In the genomic region with DNA sequence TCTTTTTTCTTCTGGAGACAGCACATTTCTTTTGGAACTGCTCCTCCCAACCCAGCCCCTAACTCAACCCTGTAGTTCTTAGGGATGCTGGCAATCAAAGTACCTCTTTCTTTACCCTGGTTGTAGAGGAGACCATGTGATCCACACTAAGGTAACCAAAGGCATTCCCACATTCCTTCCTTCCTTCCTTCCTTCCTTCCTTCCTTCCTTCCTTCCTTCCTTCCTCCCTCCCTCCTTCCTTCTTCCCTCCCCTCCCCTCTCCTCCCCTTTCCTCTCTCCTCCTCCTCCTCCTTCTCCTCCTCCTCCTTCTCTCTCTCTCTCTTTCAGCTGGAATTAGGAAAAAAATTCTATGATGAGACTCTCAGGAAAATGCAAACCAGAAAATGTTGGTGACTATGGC, we compare ENCODE assay signal across 32 cellular contexts.
"Had no signal": no experiment of that assay in that cellular context is flagged by ENCODE, and none has a peak within 500 bp of the region (broad histone marks: within the 10 kb centered on the region; RNA-seq: fewer than 3 reads in every experiment).

No MANE protein-coding gene starts in this region.

- H3K27ac Mint-ChIP-seq: activated B cell treated with CpG ODN at 0.5 μM for 24 hours; activated CD8-positive, alpha-beta T cell treated with anti-CD3 and anti-CD28 coated beads for 36 hours; activated naive CD8-positive, alpha-beta T cell; activated T-helper 17 cell treated with anti-CD3 and anti-CD28 coated beads, Interleukin-2, amount 50 U/mL, for 72 hours; endodermal cell; T-helper 17 cell; T-helper 2 cell treated with Interferon-gamma antibody and Interleukin-4, amounts not matched to agents 5 μg/mL and 100 μg/mL, for 36 hours had no signal

- DNase-seq: activated B cell treated with CpG ODN at 0.5 μM for 24 hours; activated CD4-positive, alpha-beta T cell treated with anti-CD3 and anti-CD28 coated beads for 48 hours; activated CD4-positive, alpha-beta T cell treated with anti-CD3 and anti-CD28 coated beads, Interleukin-2, amount 50 U/mL, for 1 hour; activated CD4-positive, alpha-beta T cell treated with anti-CD3 and anti-CD28 coated beads, Interleukin-2, amount 50 U/mL, for 48 hours; activated CD8-positive, alpha-beta memory T cell treated with anti-CD3 and anti-CD28 coated beads for 24 hours; activated CD8-positive, alpha-beta T cell treated with anti-CD3 and anti-CD28 coated beads for 36 hours; activated effector memory CD4-positive, alpha-beta T cell treated with Interleukin-2 at 50 U/mL for 16 hours; activated gamma-delta T cell treated with Interleukin-2 at 50 U/mL for 16 hours; activated naive CD4-positive, alpha-beta T cell treated with anti-CD3 and anti-CD28 coated beads, Interleukin-2, amount 50 U/mL, for 16 hours; activated naive CD4-positive, alpha-beta T cell treated with Interleukin-2 at 50 U/mL for 16 hours; activated T-cell treated with anti-CD3 and anti-CD28 coated beads, Interleukin-2, amount 50 U/mL, for 4 hours; amniotic stem cell; anterior cingulate cortex; brain microvascular endothelial cell; dorsolateral prefrontal cortex; effector memory CD4-positive, alpha-beta T cell; endodermal cell; foreskin keratinocyte; gastrocnemius medialis; glutamatergic neuron; T-helper 1 cell; T-helper 17 cell; T1000; WERI-Rb-1 had no signal

- H3K27me3 Mint-ChIP-seq: activated CD8-positive, alpha-beta T cell treated with anti-CD3 and anti-CD28 coated beads for 36 hours; activated naive CD8-positive, alpha-beta T cell; activated T-helper 17 cell treated with anti-CD3 and anti-CD28 coated beads, Interleukin-2, amount 50 U/mL, for 72 hours; central memory CD8-positive, alpha-beta T cell; T-helper 17 cell had no signal

- H3K36me3 Mint-ChIP-seq: activated naive CD8-positive, alpha-beta T cell had no signal

- H3K9me3 ChIP-seq: gastrocnemius medialis had no signal

- H3K27ac ChIP-seq: brain microvascular endothelial cell, coronary artery, dorsolateral prefrontal cortex, foreskin keratinocyte, gastrocnemius medialis, WERI-Rb-1 had no signal

- H3K4me1 Mint-ChIP-seq: activated B cell treated with CpG ODN at 0.5 μM for 24 hours; central memory CD8-positive, alpha-beta T cell; endodermal cell had no signal

- H3K36me3 ChIP-seq: brain microvascular endothelial cell, gastrocnemius medialis, WERI-Rb-1 had no signal

- H3K4me3 ChIP-seq: coronary artery, dorsolateral prefrontal cortex, gastrocnemius medialis had no signal

- H3K4me3 Mint-ChIP-seq: activated B cell treated with CpG ODN at 0.5 μM for 24 hours; activated CD8-positive, alpha-beta T cell treated with anti-CD3 and anti-CD28 coated beads for 36 hours; activated naive CD8-positive, alpha-beta T cell; activated T-cell treated with anti-CD3 and anti-CD28 coated beads, Interleukin-2, amount 50 U/mL, for 4 hours; activated T-helper 17 cell treated with anti-CD3 and anti-CD28 coated beads, Interleukin-2, amount 50 U/mL, for 72 hours; central memory CD8-positive, alpha-beta T cell; dendritic cell treated with granulocyte-macrophage colony-stimulating factor and Interleukin-4, amounts not matched to agents 40 ng/mL and 50 ng/mL, for 4 days; endodermal cell; T-helper 17 cell; T-helper 2 cell treated with Interferon-gamma antibody and Interleukin-4, amounts not matched to agents 5 μg/mL and 100 μg/mL, for 36 hours had no signal

- H3K27me3 ChIP-seq: brain microvascular endothelial cell, dorsolateral prefrontal cortex, foreskin keratinocyte, gastrocnemius medialis had no signal

- H3K4me1 ChIP-seq: foreskin keratinocyte, gastrocnemius medialis had no signal

- H3K9me3 Mint-ChIP-seq: activated B cell treated with CpG ODN at 0.5 μM for 24 hours; activated CD8-positive, alpha-beta T cell treated with anti-CD3 and anti-CD28 coated beads for 36 hours; activated T-cell treated with anti-CD3 and anti-CD28 coated beads, Interleukin-2, amount 50 U/mL, for 4 hours; activated T-helper 17 cell treated with anti-CD3 and anti-CD28 coated beads, Interleukin-2, amount 50 U/mL, for 72 hours; central memory CD8-positive, alpha-beta T cell; dendritic cell treated with granulocyte-macrophage colony-stimulating factor and Interleukin-4, amounts not matched to agents 40 ng/mL and 50 ng/mL, for 4 days; endodermal cell; T-helper 2 cell treated with Interferon-gamma antibody and Interleukin-4, amounts not matched to agents 5 μg/mL and 100 μg/mL, for 36 hours had no signal

- ATAC-seq: activated CD4-positive, CD25-positive, alpha-beta regulatory T cell treated with anti-CD3 and anti-CD28 coated beads, Interleukin-2, amount 50 U/mL, for 24 hours; activated CD8-positive, alpha-beta T cell treated with anti-CD3 and anti-CD28 coated beads for 36 hours; activated T-cell treated with anti-CD3 and anti-CD28 coated beads, Interleukin-2, amount 50 U/mL, for 4 hours; activated T-helper 17 cell treated with anti-CD3 and anti-CD28 coated beads, Interleukin-2, amount 50 U/mL, for 72 hours; esophagus mucosa; foreskin keratinocyte; gastrocnemius medialis; T-helper 17 cell had no signal
